Comparison of ENCODE assay signal across 9 cellular contexts in genomic region chr6:87714093-87714809, GRCh38.
DNase-seq lines count a peak whose midpoint lies in the region; ATAC-seq and TF ChIP-seq lines count a peak whose summit lies in the region.
"Had no signal": no experiment of that assay in that cellular context is flagged by ENCODE, and none has a peak within 500 bp of the region (broad histone marks: within the 10 kb centered on the region; RNA-seq: fewer than 3 reads in every experiment).

No MANE protein-coding gene starts in this region.

- H3K9me3 ChIP-seq in adipocyte (ENCODE audit: control insufficient read depth, low read length), result no peaks in the 10 kb centered on the region

- no peak overlapping the region for H3K9ac ChIP-seq in adipocyte (ENCODE audit: low read length)

- ATAC-seq in GM18907 (IDR thresholded peaks at IDR 0.05; ENCODE audit: unreplicated experiment) (peak; percentile 57), HG03342 (IDR thresholded peaks at IDR 0.05; ENCODE audit: unreplicated experiment) (peak; percentile 51), GM18909 (IDR thresholded peaks at IDR 0.05; ENCODE audit: poor library complexity, unreplicated experiment) (no peak), GM19395 (IDR thresholded peaks at IDR 0.05; ENCODE audit: unreplicated experiment) (no peak)

- no peak for TF ChIP-seq CTCF in retinal pigment epithelial cell (conservative IDR thresholded peaks at IDR 0.05; ENCODE audit: low read depth, low read length)

- no peak overlapping the region for H3K4me3 ChIP-seq in adipocyte (ENCODE audit: low read length)
- H3K4me3 ChIP-seq in retinal pigment epithelial cell (ENCODE audit: low read length), result no peak overlapping the region

- DNase-seq in adipocyte (ENCODE audit: low read depth), result peak; percentile 50
- DNase-seq in retinal pigment epithelial cell (ENCODE audit: low read depth), result peak; percentile 96
- no peak for DNase-seq in NCI-H128 (lab: John Stamatoyannopoulos, UW; ENCODE audit: unreplicated experiment)
- DNase-seq in Kasumi-1 (lab: John Stamatoyannopoulos, UW), result no peak
- DNase-seq: stimulated activated CD4-positive, alpha-beta T cell treated with anti-CD3 and anti-CD28 coated beads, Interleukin-2, amount 100 ng/mL, for 48 hours had no signal

- H3K4me1 ChIP-seq in adipocyte (ENCODE audit: control insufficient read depth, insufficient read depth, low read length), result peaks cover 16% of the 10 kb centered on the region

- H3K36me3 ChIP-seq in adipocyte (ENCODE audit: control insufficient read depth, insufficient read depth, low read length, severe bottlenecking), result no peaks in the 10 kb centered on the region

- no peaks in the 10 kb centered on the region for H3K27me3 ChIP-seq in adipocyte (replicated peaks; ENCODE audit: control insufficient read depth, insufficient read depth, low read length)

Comparison
In these comparisons a context has a peak if more than half of its experiments do, and no peak if none do; other contexts are left out.
1. ATAC-seq: peak in GM18907 (single experiment) and HG03342 (single experiment); none in GM18909 (single experiment) and GM19395 (single experiment).
2. DNase-seq: peak in adipocyte (single experiment) and retinal pigment epithelial cell (single experiment); none in NCI-H128 (single experiment) and Kasumi-1 (0 of 2).